1 cellular context compared by ENCODE assay signal in the genomic region with DNA sequence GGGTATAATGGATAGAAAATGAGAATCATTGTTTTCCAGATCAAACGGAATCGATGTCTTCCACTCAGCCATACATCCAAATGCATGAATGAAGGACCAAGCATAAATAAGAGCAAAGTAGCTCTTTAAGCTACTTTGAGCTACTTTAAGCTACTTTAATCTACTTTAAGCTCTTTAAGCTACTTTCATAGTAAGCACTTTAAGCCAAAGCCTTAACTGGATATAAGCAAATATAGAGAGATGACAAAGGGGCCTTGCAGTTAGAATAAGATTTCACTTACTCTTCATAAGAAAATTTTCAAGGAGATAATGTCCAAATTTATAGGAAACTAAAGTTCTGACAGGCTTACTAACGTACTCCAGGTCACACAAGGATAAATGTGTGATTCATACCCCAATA.
TF ChIP-seq lines count a peak whose summit lies in the region.

No MANE protein-coding gene starts in this region.

TF ChIP-seq in H1, 55 proteins besides CTCF, POLR2A, EP300 and RAD21 (continued from another document):
- TF ChIP-seq, protein P1, sequence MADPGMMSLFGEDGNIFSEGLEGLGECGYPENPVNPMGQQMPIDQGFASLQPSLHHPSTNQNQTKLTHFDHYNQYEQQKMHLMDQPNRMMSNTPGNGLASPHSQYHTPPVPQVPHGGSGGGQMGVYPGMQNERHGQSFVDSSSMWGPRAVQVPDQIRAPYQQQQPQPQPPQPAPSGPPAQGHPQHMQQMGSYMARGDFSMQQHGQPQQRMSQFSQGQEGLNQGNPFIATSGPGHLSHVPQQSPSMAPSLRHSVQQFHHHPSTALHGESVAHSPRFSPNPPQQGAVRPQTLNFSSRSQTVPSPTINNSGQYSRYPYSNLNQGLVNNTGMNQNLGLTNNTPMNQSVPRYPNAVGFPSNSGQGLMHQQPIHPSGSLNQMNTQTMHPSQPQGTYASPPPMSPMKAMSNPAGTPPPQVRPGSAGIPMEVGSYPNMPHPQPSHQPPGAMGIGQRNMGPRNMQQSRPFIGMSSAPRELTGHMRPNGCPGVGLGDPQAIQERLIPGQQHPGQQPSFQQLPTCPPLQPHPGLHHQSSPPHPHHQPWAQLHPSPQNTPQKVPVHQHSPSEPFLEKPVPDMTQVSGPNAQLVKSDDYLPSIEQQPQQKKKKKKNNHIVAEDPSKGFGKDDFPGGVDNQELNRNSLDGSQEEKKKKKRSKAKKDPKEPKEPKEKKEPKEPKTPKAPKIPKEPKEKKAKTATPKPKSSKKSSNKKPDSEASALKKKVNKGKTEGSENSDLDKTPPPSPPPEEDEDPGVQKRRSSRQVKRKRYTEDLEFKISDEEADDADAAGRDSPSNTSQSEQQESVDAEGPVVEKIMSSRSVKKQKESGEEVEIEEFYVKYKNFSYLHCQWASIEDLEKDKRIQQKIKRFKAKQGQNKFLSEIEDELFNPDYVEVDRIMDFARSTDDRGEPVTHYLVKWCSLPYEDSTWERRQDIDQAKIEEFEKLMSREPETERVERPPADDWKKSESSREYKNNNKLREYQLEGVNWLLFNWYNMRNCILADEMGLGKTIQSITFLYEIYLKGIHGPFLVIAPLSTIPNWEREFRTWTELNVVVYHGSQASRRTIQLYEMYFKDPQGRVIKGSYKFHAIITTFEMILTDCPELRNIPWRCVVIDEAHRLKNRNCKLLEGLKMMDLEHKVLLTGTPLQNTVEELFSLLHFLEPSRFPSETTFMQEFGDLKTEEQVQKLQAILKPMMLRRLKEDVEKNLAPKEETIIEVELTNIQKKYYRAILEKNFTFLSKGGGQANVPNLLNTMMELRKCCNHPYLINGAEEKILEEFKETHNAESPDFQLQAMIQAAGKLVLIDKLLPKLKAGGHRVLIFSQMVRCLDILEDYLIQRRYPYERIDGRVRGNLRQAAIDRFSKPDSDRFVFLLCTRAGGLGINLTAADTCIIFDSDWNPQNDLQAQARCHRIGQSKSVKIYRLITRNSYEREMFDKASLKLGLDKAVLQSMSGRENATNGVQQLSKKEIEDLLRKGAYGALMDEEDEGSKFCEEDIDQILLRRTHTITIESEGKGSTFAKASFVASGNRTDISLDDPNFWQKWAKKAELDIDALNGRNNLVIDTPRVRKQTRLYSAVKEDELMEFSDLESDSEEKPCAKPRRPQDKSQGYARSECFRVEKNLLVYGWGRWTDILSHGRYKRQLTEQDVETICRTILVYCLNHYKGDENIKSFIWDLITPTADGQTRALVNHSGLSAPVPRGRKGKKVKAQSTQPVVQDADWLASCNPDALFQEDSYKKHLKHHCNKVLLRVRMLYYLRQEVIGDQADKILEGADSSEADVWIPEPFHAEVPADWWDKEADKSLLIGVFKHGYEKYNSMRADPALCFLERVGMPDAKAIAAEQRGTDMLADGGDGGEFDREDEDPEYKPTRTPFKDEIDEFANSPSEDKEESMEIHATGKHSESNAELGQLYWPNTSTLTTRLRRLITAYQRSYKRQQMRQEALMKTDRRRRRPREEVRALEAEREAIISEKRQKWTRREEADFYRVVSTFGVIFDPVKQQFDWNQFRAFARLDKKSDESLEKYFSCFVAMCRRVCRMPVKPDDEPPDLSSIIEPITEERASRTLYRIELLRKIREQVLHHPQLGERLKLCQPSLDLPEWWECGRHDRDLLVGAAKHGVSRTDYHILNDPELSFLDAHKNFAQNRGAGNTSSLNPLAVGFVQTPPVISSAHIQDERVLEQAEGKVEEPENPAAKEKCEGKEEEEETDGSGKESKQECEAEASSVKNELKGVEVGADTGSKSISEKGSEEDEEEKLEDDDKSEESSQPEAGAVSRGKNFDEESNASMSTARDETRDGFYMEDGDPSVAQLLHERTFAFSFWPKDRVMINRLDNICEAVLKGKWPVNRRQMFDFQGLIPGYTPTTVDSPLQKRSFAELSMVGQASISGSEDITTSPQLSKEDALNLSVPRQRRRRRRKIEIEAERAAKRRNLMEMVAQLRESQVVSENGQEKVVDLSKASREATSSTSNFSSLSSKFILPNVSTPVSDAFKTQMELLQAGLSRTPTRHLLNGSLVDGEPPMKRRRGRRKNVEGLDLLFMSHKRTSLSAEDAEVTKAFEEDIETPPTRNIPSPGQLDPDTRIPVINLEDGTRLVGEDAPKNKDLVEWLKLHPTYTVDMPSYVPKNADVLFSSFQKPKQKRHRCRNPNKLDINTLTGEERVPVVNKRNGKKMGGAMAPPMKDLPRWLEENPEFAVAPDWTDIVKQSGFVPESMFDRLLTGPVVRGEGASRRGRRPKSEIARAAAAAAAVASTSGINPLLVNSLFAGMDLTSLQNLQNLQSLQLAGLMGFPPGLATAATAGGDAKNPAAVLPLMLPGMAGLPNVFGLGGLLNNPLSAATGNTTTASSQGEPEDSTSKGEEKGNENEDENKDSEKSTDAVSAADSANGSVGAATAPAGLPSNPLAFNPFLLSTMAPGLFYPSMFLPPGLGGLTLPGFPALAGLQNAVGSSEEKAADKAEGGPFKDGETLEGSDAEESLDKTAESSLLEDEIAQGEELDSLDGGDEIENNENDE (IDR thresholded peaks at IDR 0.05; ENCODE audit: insufficient replicate concordance, low read length), result no peak
- TF ChIP-seq SIX5 (IDR thresholded peaks at IDR 0.05; ENCODE audit: low read depth, low read length) (no peak), SIN3A (conservative IDR thresholded peaks at IDR 0.05 in 1 of 2, IDR thresholded peaks at IDR 0.05 in 1 of 2; ENCODE audit: low read depth in 1 of 2, low read length in 2 of 2) (no peak), MAFK (IDR thresholded peaks at IDR 0.05; ENCODE audit: low read depth, low read length) (no peak), GABPA (IDR thresholded peaks at IDR 0.05; ENCODE audit: borderline replicate concordance, insufficient read depth, low read length) (no peak), HDAC6 (IDR thresholded peaks at IDR 0.05; ENCODE audit: low read depth, low read length) (no peak), RBBP5 (IDR thresholded peaks at IDR 0.05; ENCODE audit: borderline replicate concordance, low read depth, low read length) (no peak), KDM4A (IDR thresholded peaks at IDR 0.05; ENCODE audit: low read depth, low read length, severe bottlenecking) (no peak)
- TF ChIP-seq, protein P2, sequence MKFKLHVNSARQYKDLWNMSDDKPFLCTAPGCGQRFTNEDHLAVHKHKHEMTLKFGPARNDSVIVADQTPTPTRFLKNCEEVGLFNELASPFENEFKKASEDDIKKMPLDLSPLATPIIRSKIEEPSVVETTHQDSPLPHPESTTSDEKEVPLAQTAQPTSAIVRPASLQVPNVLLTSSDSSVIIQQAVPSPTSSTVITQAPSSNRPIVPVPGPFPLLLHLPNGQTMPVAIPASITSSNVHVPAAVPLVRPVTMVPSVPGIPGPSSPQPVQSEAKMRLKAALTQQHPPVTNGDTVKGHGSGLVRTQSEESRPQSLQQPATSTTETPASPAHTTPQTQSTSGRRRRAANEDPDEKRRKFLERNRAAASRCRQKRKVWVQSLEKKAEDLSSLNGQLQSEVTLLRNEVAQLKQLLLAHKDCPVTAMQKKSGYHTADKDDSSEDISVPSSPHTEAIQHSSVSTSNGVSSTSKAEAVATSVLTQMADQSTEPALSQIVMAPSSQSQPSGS (IDR thresholded peaks at IDR 0.05; ENCODE audit: low read length), result no peak
